In the genomic region with DNA sequence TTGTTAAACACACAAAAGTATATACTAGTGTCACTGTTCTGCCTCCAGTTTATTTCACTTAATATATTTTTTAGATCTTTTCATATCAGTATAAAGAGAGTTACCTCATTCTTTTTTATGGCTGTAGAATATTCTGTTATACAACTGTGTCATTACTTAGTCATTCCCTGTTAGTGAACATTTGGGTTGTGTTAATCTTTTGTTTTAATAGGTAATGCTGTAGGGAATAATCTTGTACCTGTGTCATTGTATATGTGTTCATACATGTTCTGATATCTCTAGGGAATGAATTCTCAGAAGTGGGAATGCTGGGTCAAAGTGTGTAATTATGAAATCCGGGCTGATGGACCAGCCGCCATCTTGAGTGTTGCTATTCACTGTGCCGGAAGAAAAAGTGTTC, we compare ENCODE assay signal across 27 cellular contexts.
"Had no signal": no experiment of that assay in that cellular context is flagged by ENCODE, and none has a peak within 500 bp of the region (broad histone marks: within the 10 kb centered on the region; RNA-seq: fewer than 3 reads in every experiment).

No MANE protein-coding gene starts in this region.

- H3K27ac Mint-ChIP-seq: activated CD8-positive, alpha-beta memory T cell treated with anti-CD3 and anti-CD28 coated beads, Interleukin-2, amount 10 ng/mL, durations not matched to agents 7 days and 5 days; activated CD8-positive, alpha-beta T cell treated with anti-CD3 and anti-CD28 coated beads for 36 hours; activated naive CD4-positive, alpha-beta T cell treated with anti-CD3 and anti-CD28 coated beads, Interleukin-2, amount 50 U/mL, for 24 hours; activated T-helper 1 cell treated with anti-CD3 and anti-CD28 coated beads, Interleukin-12 subunit alpha, Interleukin-12 subunit beta, Interleukin-2, Interleukin-4 antibody, amounts not matched to agents 30 ng/mL and 10 ng/mL and 1 ng/mL, durations not matched to agents 14 hours and 24 hours and 36 hours; nephron; stimulated activated naive CD8-positive, alpha-beta T cell treated with anti-CD3 and anti-CD28 coated beads, Interleukin-15, amount 100 ng/mL, for 72 hours had no signal

- H3K9me3 ChIP-seq: pancreas, suprapubic skin, uterus had no signal

- H3K27ac ChIP-seq: brain microvascular endothelial cell, heart right ventricle, pancreas, psoas muscle, right atrium auricular region, suprapubic skin, tibial nerve, uterus had no signal

- H3K36me3 ChIP-seq: uterus had no signal

- ATAC-seq: activated CD8-positive, alpha-beta memory T cell treated with anti-CD3 and anti-CD28 coated beads, Interleukin-2, amount 10 ng/mL, durations not matched to agents 7 days and 5 days; activated CD8-positive, alpha-beta T cell treated with anti-CD3 and anti-CD28 coated beads for 36 hours; heart right ventricle; left cardiac atrium; pancreas; psoas muscle; stimulated activated naive CD8-positive, alpha-beta T cell treated with anti-CD3 and anti-CD28 coated beads, Interleukin-15, amount 100 ng/mL, for 72 hours had no signal

- H3K4me1 ChIP-seq: psoas muscle, uterus had no signal

- H3K4me3 Mint-ChIP-seq: activated CD8-positive, alpha-beta memory T cell treated with anti-CD3 and anti-CD28 coated beads, Interleukin-2, amount 10 ng/mL, durations not matched to agents 7 days and 5 days; activated CD8-positive, alpha-beta T cell treated with anti-CD3 and anti-CD28 coated beads for 36 hours; activated naive CD4-positive, alpha-beta T cell treated with anti-CD3 and anti-CD28 coated beads, Interleukin-2, amount 50 U/mL, for 24 hours; activated T-helper 1 cell treated with anti-CD3 and anti-CD28 coated beads, Interleukin-12 subunit alpha, Interleukin-12 subunit beta, Interleukin-2, Interleukin-4 antibody, amounts not matched to agents 30 ng/mL and 10 ng/mL and 1 ng/mL, durations not matched to agents 14 hours and 24 hours and 36 hours; nephron; stimulated activated naive CD8-positive, alpha-beta T cell treated with anti-CD3 and anti-CD28 coated beads, Interleukin-15, amount 100 ng/mL, for 72 hours had no signal

- DNase-seq: activated CD4-positive, alpha-beta T cell treated with anti-CD3 and anti-CD28 coated beads for 48 hours; activated CD4-positive, CD25-positive, alpha-beta regulatory T cell; activated CD8-positive, alpha-beta memory T cell treated with anti-CD3 and anti-CD28 coated beads, Interleukin-2, amount 10 ng/mL, durations not matched to agents 7 days and 5 days; activated CD8-positive, alpha-beta T cell treated with anti-CD3 and anti-CD28 coated beads for 36 hours; activated gamma-delta T cell treated with Interleukin-2 at 50 U/mL for 16 hours; activated T-cell treated with anti-CD3 and anti-CD28 coated beads for 4 hours; anterior cingulate cortex; brain microvascular endothelial cell; central memory CD4-positive, alpha-beta T cell; dermis blood vessel endothelial cell; effector CD8-positive, alpha-beta T cell; heart right ventricle; islet precursor cell; left cardiac atrium; pancreas; psoas muscle; spleen; stimulated activated CD4-positive, alpha-beta T cell treated with anti-CD3 and anti-CD28 coated beads, Interleukin-4, amount 100 ng/mL, for 24 hours; stimulated activated naive CD8-positive, alpha-beta T cell treated with anti-CD3 and anti-CD28 coated beads, Interleukin-15, amount 100 ng/mL, for 72 hours; T-helper 9 cell; uterus had no signal

- H3K4me1 Mint-ChIP-seq: activated naive CD4-positive, alpha-beta T cell treated with anti-CD3 and anti-CD28 coated beads, Interleukin-2, amount 50 U/mL, for 24 hours; stimulated activated naive CD8-positive, alpha-beta T cell treated with anti-CD3 and anti-CD28 coated beads, Interleukin-15, amount 100 ng/mL, for 72 hours had no signal

- H3K27me3 Mint-ChIP-seq: activated CD8-positive, alpha-beta memory T cell treated with anti-CD3 and anti-CD28 coated beads, Interleukin-2, amount 10 ng/mL, durations not matched to agents 7 days and 5 days; activated CD8-positive, alpha-beta T cell treated with anti-CD3 and anti-CD28 coated beads for 36 hours; stimulated activated naive CD8-positive, alpha-beta T cell treated with anti-CD3 and anti-CD28 coated beads, Interleukin-15, amount 100 ng/mL, for 72 hours had no signal

- H3K27me3 ChIP-seq: brain microvascular endothelial cell, heart right ventricle, pancreas, right atrium auricular region, spleen, suprapubic skin, tibial nerve, uterus had no signal

- H3K4me3 ChIP-seq: heart right ventricle, pancreas, psoas muscle, right atrium auricular region, spleen, suprapubic skin, tibial nerve, uterus had no signal
